Comparison of ENCODE assay signal across 1 cellular context in the genomic region with DNA sequence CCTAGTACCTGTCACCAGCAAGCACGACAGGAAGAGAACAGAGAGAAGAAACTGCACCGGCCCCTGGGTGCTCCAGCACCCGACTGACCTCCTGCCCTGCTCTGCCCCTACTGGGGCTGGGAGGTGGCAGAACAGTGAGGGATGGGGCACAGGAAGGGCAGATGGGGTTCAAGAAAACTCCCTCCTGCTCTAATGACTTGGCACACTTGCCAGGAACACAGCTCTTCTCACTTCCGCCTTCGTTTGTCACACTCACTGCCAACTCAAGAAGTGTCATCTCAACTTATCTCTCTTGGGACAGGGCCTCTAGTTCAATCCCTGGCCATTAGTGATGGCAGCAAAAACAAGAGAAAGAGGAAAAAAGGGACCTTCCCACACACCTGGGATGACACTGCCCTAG.
TF ChIP-seq lines count a peak whose summit lies in the region.

No MANE protein-coding gene starts in this region.

TF ChIP-seq in GM12878, 131 proteins besides CTCF, POLR2A, EP300 and RAD21 (continues in another document):
- TF ChIP-seq BHLHE40 (IDR thresholded peaks at IDR 0.05; ENCODE audit: borderline replicate concordance in 1 of 2, low read depth in 2 of 2, low read length in 1 of 2) = peak; percentile 24 to 57; a peak in 1 of 4 replicates
- TF ChIP-seq, protein P1, sequence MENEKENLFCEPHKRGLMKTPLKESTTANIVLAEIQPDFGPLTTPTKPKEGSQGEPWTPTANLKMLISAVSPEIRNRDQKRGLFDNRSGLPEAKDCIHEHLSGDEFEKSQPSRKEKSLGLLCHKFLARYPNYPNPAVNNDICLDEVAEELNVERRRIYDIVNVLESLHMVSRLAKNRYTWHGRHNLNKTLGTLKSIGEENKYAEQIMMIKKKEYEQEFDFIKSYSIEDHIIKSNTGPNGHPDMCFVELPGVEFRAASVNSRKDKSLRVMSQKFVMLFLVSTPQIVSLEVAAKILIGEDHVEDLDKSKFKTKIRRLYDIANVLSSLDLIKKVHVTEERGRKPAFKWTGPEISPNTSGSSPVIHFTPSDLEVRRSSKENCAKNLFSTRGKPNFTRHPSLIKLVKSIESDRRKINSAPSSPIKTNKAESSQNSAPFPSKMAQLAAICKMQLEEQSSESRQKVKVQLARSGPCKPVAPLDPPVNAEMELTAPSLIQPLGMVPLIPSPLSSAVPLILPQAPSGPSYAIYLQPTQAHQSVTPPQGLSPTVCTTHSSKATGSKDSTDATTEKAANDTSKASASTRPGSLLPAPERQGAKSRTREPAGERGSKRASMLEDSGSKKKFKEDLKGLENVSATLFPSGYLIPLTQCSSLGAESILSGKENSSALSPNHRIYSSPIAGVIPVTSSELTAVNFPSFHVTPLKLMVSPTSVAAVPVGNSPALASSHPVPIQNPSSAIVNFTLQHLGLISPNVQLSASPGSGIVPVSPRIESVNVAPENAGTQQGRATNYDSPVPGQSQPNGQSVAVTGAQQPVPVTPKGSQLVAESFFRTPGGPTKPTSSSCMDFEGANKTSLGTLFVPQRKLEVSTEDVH (IDR thresholded peaks at IDR 0.05; ENCODE audit: low read depth, partially characterized antibody) = no peak
- peak; percentile 72 for TF ChIP-seq DPF2 (IDR thresholded peaks at IDR 0.05)
- TF ChIP-seq, protein P2, sequence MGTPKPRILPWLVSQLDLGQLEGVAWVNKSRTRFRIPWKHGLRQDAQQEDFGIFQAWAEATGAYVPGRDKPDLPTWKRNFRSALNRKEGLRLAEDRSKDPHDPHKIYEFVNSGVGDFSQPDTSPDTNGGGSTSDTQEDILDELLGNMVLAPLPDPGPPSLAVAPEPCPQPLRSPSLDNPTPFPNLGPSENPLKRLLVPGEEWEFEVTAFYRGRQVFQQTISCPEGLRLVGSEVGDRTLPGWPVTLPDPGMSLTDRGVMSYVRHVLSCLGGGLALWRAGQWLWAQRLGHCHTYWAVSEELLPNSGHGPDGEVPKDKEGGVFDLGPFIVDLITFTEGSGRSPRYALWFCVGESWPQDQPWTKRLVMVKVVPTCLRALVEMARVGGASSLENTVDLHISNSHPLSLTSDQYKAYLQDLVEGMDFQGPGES (IDR thresholded peaks at IDR 0.05) = no peak
- 0 out of 2 replicates have a peak, but pooled peaks have one; percentile 61 for TF ChIP-seq LARP7 (IDR thresholded peaks at IDR 0.05)
- TF ChIP-seq NBN (IDR thresholded peaks at IDR 0.05) = no peak
- peak; percentile 82 for TF ChIP-seq NR2F1 (conservative IDR thresholded peaks at IDR 0.05)
- no peak for TF ChIP-seq KLF5 (IDR thresholded peaks at IDR 0.05; ENCODE audit: partially characterized antibody)
- TF ChIP-seq, protein P3, sequence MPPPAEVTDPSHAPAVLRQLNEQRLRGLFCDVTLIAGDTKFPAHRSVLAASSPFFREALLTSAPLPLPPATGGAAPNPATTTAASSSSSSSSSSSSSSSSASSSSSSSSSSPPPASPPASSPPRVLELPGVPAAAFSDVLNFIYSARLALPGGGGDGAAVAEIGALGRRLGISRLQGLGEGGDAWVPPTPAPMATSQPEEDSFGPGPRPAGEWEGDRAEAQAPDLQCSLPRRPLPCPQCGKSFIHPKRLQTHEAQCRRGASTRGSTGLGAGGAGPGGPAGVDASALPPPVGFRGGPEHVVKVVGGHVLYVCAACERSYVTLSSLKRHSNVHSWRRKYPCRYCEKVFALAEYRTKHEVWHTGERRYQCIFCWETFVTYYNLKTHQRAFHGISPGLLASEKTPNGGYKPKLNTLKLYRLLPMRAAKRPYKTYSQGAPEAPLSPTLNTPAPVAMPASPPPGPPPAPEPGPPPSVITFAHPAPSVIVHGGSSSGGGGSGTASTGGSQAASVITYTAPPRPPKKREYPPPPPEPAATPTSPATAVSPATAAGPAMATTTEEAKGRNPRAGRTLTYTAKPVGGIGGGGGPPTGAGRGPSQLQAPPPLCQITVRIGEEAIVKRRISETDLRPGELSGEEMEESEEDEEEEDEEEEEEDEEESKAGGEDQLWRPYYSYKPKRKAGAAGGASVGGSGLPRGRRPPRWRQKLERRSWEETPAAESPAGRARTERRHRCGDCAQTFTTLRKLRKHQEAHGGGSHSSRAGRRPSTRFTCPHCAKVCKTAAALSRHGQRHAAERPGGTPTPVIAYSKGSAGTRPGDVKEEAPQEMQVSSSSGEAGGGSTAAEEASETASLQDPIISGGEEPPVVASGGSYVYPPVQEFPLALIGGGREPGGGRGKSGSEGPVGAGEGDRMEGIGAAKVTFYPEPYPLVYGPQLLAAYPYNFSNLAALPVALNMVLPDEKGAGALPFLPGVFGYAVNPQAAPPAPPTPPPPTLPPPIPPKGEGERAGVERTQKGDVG (CRISPR knock-in tag; IDR thresholded peaks at IDR 0.05) = no peak
- no peak for TF ChIP-seq SMC3 (IDR thresholded peaks at IDR 0.05; ENCODE audit: borderline replicate concordance, low read length)
- TF ChIP-seq TBL1XR1 (IDR thresholded peaks at IDR 0.05; ENCODE audit: low read depth, low read length) = no peak
- TF ChIP-seq, protein P4, sequence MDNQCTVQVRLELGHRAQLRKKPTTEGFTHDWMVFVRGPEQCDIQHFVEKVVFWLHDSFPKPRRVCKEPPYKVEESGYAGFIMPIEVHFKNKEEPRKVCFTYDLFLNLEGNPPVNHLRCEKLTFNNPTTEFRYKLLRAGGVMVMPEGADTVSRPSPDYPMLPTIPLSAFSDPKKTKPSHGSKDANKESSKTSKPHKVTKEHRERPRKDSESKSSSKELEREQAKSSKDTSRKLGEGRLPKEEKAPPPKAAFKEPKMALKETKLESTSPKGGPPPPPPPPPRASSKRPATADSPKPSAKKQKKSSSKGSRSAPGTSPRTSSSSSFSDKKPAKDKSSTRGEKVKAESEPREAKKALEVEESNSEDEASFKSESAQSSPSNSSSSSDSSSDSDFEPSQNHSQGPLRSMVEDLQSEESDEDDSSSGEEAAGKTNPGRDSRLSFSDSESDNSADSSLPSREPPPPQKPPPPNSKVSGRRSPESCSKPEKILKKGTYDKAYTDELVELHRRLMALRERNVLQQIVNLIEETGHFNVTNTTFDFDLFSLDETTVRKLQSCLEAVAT (IDR thresholded peaks at IDR 0.05) = no peak
- TF ChIP-seq MTA2 (IDR thresholded peaks at IDR 0.05; ENCODE audit: low read depth) = peak; percentile 75
- TF ChIP-seq, protein P5, sequence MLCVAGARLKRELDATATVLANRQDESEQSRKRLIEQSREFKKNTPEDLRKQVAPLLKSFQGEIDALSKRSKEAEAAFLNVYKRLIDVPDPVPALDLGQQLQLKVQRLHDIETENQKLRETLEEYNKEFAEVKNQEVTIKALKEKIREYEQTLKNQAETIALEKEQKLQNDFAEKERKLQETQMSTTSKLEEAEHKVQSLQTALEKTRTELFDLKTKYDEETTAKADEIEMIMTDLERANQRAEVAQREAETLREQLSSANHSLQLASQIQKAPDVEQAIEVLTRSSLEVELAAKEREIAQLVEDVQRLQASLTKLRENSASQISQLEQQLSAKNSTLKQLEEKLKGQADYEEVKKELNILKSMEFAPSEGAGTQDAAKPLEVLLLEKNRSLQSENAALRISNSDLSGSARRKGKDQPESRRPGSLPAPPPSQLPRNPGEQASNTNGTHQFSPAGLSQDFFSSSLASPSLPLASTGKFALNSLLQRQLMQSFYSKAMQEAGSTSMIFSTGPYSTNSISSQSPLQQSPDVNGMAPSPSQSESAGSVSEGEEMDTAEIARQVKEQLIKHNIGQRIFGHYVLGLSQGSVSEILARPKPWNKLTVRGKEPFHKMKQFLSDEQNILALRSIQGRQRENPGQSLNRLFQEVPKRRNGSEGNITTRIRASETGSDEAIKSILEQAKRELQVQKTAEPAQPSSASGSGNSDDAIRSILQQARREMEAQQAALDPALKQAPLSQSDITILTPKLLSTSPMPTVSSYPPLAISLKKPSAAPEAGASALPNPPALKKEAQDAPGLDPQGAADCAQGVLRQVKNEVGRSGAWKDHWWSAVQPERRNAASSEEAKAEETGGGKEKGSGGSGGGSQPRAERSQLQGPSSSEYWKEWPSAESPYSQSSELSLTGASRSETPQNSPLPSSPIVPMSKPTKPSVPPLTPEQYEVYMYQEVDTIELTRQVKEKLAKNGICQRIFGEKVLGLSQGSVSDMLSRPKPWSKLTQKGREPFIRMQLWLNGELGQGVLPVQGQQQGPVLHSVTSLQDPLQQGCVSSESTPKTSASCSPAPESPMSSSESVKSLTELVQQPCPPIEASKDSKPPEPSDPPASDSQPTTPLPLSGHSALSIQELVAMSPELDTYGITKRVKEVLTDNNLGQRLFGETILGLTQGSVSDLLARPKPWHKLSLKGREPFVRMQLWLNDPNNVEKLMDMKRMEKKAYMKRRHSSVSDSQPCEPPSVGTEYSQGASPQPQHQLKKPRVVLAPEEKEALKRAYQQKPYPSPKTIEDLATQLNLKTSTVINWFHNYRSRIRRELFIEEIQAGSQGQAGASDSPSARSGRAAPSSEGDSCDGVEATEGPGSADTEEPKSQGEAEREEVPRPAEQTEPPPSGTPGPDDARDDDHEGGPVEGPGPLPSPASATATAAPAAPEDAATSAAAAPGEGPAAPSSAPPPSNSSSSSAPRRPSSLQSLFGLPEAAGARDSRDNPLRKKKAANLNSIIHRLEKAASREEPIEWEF (IDR thresholded peaks at IDR 0.05; ENCODE audit: insufficient replicate concordance, low read depth, low read length) = no peak
- TF ChIP-seq MYB (IDR thresholded peaks at IDR 0.05; ENCODE audit: borderline replicate concordance, low read depth, low read length) = no peak
- TF ChIP-seq, protein P6, sequence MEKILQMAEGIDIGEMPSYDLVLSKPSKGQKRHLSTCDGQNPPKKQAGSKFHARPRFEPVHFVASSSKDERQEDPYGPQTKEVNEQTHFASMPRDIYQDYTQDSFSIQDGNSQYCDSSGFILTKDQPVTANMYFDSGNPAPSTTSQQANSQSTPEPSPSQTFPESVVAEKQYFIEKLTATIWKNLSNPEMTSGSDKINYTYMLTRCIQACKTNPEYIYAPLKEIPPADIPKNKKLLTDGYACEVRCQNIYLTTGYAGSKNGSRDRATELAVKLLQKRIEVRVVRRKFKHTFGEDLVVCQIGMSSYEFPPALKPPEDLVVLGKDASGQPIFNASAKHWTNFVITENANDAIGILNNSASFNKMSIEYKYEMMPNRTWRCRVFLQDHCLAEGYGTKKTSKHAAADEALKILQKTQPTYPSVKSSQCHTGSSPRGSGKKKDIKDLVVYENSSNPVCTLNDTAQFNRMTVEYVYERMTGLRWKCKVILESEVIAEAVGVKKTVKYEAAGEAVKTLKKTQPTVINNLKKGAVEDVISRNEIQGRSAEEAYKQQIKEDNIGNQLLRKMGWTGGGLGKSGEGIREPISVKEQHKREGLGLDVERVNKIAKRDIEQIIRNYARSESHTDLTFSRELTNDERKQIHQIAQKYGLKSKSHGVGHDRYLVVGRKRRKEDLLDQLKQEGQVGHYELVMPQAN (conservative IDR thresholded peaks at IDR 0.05) = 0 out of 2 replicates have a peak, but pooled peaks have one; percentile 43
- TF ChIP-seq ATF7 (IDR thresholded peaks at IDR 0.05; ENCODE audit: low read depth) = peak; percentile 26; the same call in 1 of the 2 replicates
- TF ChIP-seq EZH2 (IDR thresholded peaks at IDR 0.05; ENCODE audit: borderline replicate concordance, control insufficient read depth, low read depth, low read length) = no peak
- 0 out of 2 replicates have a peak, but pooled peaks have one; percentile 37 for TF ChIP-seq ZNF217 (IDR thresholded peaks at IDR 0.05)
- peak; percentile 84 for TF ChIP-seq MEF2B (IDR thresholded peaks at IDR 0.05; ENCODE audit: partially characterized antibody, poor library complexity, severe bottlenecking)
- TF ChIP-seq EED (IDR thresholded peaks at IDR 0.05; ENCODE audit: low read depth) = peak; percentile 46; the same call in 1 of the 2 replicates
- 0 out of 2 replicates have a peak, but pooled peaks have one; percentile 6 for TF ChIP-seq RUNX3 (IDR thresholded peaks at IDR 0.05; ENCODE audit: low read length)
- TF ChIP-seq, protein P7, sequence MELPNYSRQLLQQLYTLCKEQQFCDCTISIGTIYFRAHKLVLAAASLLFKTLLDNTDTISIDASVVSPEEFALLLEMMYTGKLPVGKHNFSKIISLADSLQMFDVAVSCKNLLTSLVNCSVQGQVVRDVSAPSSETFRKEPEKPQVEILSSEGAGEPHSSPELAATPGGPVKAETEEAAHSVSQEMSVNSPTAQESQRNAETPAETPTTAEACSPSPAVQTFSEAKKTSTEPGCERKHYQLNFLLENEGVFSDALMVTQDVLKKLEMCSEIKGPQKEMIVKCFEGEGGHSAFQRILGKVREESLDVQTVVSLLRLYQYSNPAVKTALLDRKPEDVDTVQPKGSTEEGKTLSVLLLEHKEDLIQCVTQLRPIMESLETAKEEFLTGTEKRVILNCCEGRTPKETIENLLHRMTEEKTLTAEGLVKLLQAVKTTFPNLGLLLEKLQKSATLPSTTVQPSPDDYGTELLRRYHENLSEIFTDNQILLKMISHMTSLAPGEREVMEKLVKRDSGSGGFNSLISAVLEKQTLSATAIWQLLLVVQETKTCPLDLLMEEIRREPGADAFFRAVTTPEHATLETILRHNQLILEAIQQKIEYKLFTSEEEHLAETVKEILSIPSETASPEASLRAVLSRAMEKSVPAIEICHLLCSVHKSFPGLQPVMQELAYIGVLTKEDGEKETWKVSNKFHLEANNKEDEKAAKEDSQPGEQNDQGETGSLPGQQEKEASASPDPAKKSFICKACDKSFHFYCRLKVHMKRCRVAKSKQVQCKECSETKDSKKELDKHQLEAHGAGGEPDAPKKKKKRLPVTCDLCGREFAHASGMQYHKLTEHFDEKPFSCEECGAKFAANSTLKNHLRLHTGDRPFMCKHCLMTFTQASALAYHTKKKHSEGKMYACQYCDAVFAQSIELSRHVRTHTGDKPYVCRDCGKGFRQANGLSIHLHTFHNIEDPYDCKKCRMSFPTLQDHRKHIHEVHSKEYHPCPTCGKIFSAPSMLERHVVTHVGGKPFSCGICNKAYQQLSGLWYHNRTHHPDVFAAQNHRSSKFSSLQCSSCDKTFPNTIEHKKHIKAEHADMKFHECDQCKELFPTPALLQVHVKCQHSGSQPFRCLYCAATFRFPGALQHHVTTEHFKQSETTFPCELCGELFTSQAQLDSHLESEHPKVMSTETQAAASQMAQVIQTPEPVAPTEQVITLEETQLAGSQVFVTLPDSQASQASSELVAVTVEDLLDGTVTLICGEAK (IDR thresholded peaks at IDR 0.05; ENCODE audit: borderline replicate concordance) = no peak
- TF ChIP-seq, protein P8, sequence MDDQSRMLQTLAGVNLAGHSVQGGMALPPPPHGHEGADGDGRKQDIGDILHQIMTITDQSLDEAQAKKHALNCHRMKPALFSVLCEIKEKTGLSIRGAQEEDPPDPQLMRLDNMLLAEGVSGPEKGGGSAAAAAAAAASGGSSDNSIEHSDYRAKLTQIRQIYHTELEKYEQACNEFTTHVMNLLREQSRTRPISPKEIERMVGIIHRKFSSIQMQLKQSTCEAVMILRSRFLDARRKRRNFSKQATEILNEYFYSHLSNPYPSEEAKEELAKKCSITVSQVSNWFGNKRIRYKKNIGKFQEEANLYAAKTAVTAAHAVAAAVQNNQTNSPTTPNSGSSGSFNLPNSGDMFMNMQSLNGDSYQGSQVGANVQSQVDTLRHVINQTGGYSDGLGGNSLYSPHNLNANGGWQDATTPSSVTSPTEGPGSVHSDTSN (IDR thresholded peaks at IDR 0.05; ENCODE audit: insufficient replicate concordance, low read depth, low read length) = no peak
- TF ChIP-seq SRF (IDR thresholded peaks at IDR 0.05; ENCODE audit: low read depth in 2 of 2, low read length in 2 of 2) = no peak
- TF ChIP-seq HDAC2 (IDR thresholded peaks at IDR 0.05) = no peak
- TF ChIP-seq SPI1 (IDR thresholded peaks at IDR 0.05; ENCODE audit: borderline replicate concordance, insufficient read depth, low read depth, low read length) = peak; percentile 77
- TF ChIP-seq IKZF2 (IDR thresholded peaks at IDR 0.05) = peak; percentile 83 to 85
- peak in 1 of 2 experiments; percentile 33; a peak in 1 of 4 replicates for TF ChIP-seq ETV6 (conservative IDR thresholded peaks at IDR 0.05 in 1 of 2, IDR thresholded peaks at IDR 0.05 in 1 of 2; ENCODE audit: borderline replicate concordance in 1 of 2, low read depth in 1 of 2)
